20 cellular contexts compared by ENCODE assay signal in the genomic region with DNA sequence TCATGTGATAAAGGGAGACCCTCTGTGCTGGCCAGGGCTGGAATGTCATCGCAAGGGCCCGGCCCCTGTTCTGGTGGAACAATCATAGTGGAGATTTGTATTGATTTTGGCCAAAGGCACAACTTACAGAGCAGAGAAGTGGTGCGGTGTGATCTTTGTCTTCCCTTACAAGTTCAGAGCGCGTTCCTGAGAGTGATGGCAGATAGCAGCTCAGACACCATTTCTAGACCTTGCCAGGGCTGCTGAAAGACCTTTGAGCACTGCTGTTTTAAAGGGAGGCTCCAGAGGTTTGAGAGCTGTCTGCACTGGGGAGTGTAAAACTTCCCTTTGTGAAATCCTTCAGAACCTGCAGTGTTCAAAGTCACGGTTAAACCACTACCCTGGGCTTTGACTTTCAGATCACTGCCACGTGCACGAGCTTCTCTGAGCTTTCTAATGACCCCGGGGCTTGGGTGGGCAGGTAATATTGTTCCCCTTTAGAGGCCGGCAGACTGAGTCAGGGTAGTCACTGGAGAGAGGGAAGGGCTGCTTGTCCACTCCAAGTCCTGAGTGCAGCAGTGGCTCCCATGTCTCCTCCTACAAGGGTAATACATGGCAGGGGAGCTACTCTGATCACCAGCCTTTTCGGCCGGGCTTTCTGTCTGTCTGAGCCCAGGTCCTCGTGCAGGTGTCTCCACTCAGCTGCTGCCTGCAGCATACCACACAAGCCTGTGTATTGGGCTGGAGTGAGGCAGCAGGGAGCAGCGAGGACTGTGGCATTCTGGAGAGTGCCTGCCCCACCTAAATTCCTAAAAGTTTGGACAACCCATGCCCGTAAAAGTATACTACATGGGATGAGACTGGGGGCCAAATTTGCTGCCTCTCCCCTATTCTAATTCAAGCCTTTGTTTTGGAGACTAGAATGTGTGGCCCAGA.
DNase-seq lines count a peak whose midpoint lies in the region; ATAC-seq, FAIRE-seq and TF ChIP-seq lines count a peak whose summit lies in the region.
"Had no signal": no experiment of that assay in that cellular context is flagged by ENCODE, and none has a peak within 500 bp of the region (broad histone marks: within the 10 kb centered on the region; RNA-seq: fewer than 3 reads in every experiment).

No MANE protein-coding gene starts in this region.

- H3K27me3 Mint-ChIP-seq in CD14-positive monocyte (ENCODE audit: low read depth in 3 of 3): peaks cover 0 to 3% (median 0%) of the 10 kb centered on the region in 3 donors
- H3K27me3 Mint-ChIP-seq in naive thymus-derived CD8-positive, alpha-beta T cell: no peaks in the 10 kb centered on the region

- H3K36me3 Mint-ChIP-seq in CD14-positive monocyte: peaks cover 36 to 48% of the 10 kb centered on the region in 2 donors
- no peaks in the 10 kb centered on the region for H3K36me3 Mint-ChIP-seq in naive thymus-derived CD8-positive, alpha-beta T cell

- POLR2A ChIA-PET in K562 (lab: Yijun Ruan, JAX): interaction anchor here (0.7 to 3.5 kb wide), 5 partner anchors 9 to 839 kb away, joined by 3 to 19 read pairs (median 4); no protein-coding TSS in a partner anchor
- POLR2A ChIA-PET in naive thymus-derived CD8-positive, alpha-beta T cell (lab: Charles Lee): no interaction called here

- intact Hi-C loops in CD14-positive monocyte (cut with micrococcal nuclease) (no loop called here), K562 (cut with micrococcal nuclease) (loop anchor here (1.0 to 2.0 kb wide), 3 partner anchors 19 to 63 kb away; no protein-coding TSS in a partner anchor), thyroid gland (cut with DNase I) (loop anchor here (10.0 kb wide), 1 partner anchor 57 kb away; no protein-coding TSS in a partner anchor)

- no peaks in the 10 kb centered on the region for H3K9me2 ChIP-seq in MM.1S (replicated peaks; ENCODE audit: insufficient read depth, low read length)

- DNase-seq in CD14-positive monocyte (ENCODE audit: low spot score): no peak
- DNase-seq in K562 (ENCODE audit: extremely low read depth in 1 of 4, low spot score in 3 of 4): no peak
- DNase-seq in naive thymus-derived CD8-positive, alpha-beta T cell: no peak
- no peak for DNase-seq in MM.1S
- no peak for DNase-seq in middle frontal gyrus (ENCODE audit: extremely low spot score, low spot score)
- no peak for DNase-seq in thyroid gland
- DNase-seq in SW 1271 (lab: John Stamatoyannopoulos, UW): no peak
- DNase-seq: activated CD8-positive, alpha-beta memory T cell treated with anti-CD3 and anti-CD28 coated beads for 24 hours; activated effector memory CD4-positive, alpha-beta T cell treated with anti-CD3 and anti-CD28 coated beads, Interleukin-2, amount 50 U/mL, for 16 hours; aorta; dermis blood vessel endothelial cell; esophagus squamous epithelium; NCI-H345; sigmoid colon had no signal

- in situ Hi-C loops in K562 (cut with MboI): no loop called here

- H3K4me3 ChIP-seq in HUES6 (ENCODE audit: low read depth, low read length) (no peak overlapping the region), K562 (no peak overlapping the region), MM.1S (ENCODE audit: low read length) (no peak overlapping the region), thyroid gland (replicated peaks in 1 of 3) (no peak overlapping the region)
- H3K4me3 ChIP-seq: esophagus squamous epithelium, hepatocyte, sigmoid colon had no signal

- H3K4me2 ChIP-seq in K562 (ENCODE audit: insufficient read depth, low read length) (no peak overlapping the region), MM.1S (ENCODE audit: low read depth, low read length) (no peak overlapping the region)
- H3K4me2 ChIP-seq: hepatocyte had no signal

- H3K4me3 Mint-ChIP-seq in CD14-positive monocyte: peak overlapping the region in 1 of 2 donors; percentile 35
- no peak overlapping the region for H3K4me3 Mint-ChIP-seq in naive thymus-derived CD8-positive, alpha-beta T cell
- H3K4me3 Mint-ChIP-seq: stimulated activated effector memory CD8-positive, alpha-beta T cell treated with anti-CD3 and anti-CD28 coated beads, Interleukin-12 subunit alpha, Interleukin-12 subunit beta, amount 100 ng/mL, for 72 hours had no signal

- H3K27ac Mint-ChIP-seq in CD14-positive monocyte: peak overlapping the region in 5 of 7 donors; percentile 11 to 56 (median 46)
- peak overlapping the region in 9 of 10 donors; percentile 36 to 85 (median 66) for H3K27ac Mint-ChIP-seq in naive thymus-derived CD8-positive, alpha-beta T cell

- H3K4me1 ChIP-seq in HUES6 (ENCODE audit: control insufficient read depth, insufficient read depth, low read length) (peaks cover 84% of the 10 kb centered on the region), K562 (replicated peaks in 1 of 2; ENCODE audit: control insufficient read depth in 2 of 2, insufficient read depth in 2 of 2, low read length in 2 of 2) (peaks cover 80 to 91% of the 10 kb centered on the region in 2 experiments), MM.1S (ENCODE audit: low read length) (peaks cover 9% of the 10 kb centered on the region), thyroid gland (peaks cover 31 to 50% of the 10 kb centered on the region in 2 donors)

- peaks cover 2% of the 10 kb centered on the region for H3K9me1 ChIP-seq in K562 (ENCODE audit: control insufficient read depth, insufficient read depth, low read length)

- no peaks in the 10 kb centered on the region for H3K27me3 ChIP-seq in HUES6 (ENCODE audit: control insufficient read depth, insufficient read depth, low read length)
- H3K27me3 ChIP-seq in K562 (ENCODE audit: control insufficient read depth in 2 of 2, insufficient read depth in 2 of 2, low read length in 2 of 2): no peaks in the 10 kb centered on the region
- H3K27me3 ChIP-seq in MM.1S (replicated peaks; ENCODE audit: insufficient read depth, low read length): no peaks in the 10 kb centered on the region
- no peaks in the 10 kb centered on the region for H3K27me3 ChIP-seq in thyroid gland
- H3K27me3 ChIP-seq: esophagus squamous epithelium, hepatocyte, neutrophil, sigmoid colon had no signal

- CTCF ChIA-PET in K562 (lab: Yijun Ruan, JAX; ENCODE audit: low intra/inter-chr PET ratio): no interaction called here

- H3K9me3 Mint-ChIP-seq in CD14-positive monocyte: peaks cover 0 to 3% (median 0%) of the 10 kb centered on the region in 7 donors
- H3K9me3 Mint-ChIP-seq in naive thymus-derived CD8-positive, alpha-beta T cell: no peaks in the 10 kb centered on the region
- H3K9me3 Mint-ChIP-seq: stimulated activated effector memory CD8-positive, alpha-beta T cell treated with anti-CD3 and anti-CD28 coated beads, Interleukin-12 subunit alpha, Interleukin-12 subunit beta, amount 100 ng/mL, for 72 hours had no signal

- TF ChIP-seq EP300 in K562 (IDR thresholded peaks at IDR 0.05; ENCODE audit: low read length): no peak

- H3K4me1 Mint-ChIP-seq in CD14-positive monocyte: peaks cover 83% of the 10 kb centered on the region
- H3K4me1 Mint-ChIP-seq in naive thymus-derived CD8-positive, alpha-beta T cell: peaks cover 29 to 74% (median 59%) of the 10 kb centered on the region in 4 donors

- H4K20me1 ChIP-seq in K562 (replicated peaks; ENCODE audit: control insufficient read depth, insufficient read depth, low read length) (no peaks in the 10 kb centered on the region; the same call in none of the 2 replicates), MM.1S (ENCODE audit: insufficient read depth, low read length) (no peaks in the 10 kb centered on the region)

- TF ChIP-seq POLR2A in K562 (conservative IDR thresholded peaks at IDR 0.05) (no peak), thyroid gland (IDR thresholded peaks at IDR 0.05) (no peak)

- H3K36me3 ChIP-seq in HUES6 (ENCODE audit: control insufficient read depth, insufficient read depth, low read length): no peaks in the 10 kb centered on the region
- peaks cover 25% of the 10 kb centered on the region; the same call in 2 of the 3 replicates for H3K36me3 ChIP-seq in K562 (ENCODE audit: control insufficient read depth, insufficient read depth, low read length)
- H3K36me3 ChIP-seq in MM.1S (replicated peaks; ENCODE audit: insufficient read depth, low read length): no peaks in the 10 kb centered on the region
- H3K36me3 ChIP-seq in thyroid gland: peaks cover 6 to 9% of the 10 kb centered on the region in 2 donors
- H3K36me3 ChIP-seq: neutrophil had no signal

- no peak for FAIRE-seq in K562 (lab: Jason Lieb, UNC)
- FAIRE-seq: urothelium cell line had no signal

- H3K27ac ChIP-seq in HUES6 (ENCODE audit: low read depth, low read length) (no peak overlapping the region), K562 (ENCODE audit: extremely low read depth, low read depth, low read length) (peak overlapping the region; percentile 19; the same call in 2 of the 3 replicates), MM.1S (ENCODE audit: low read length) (no peak overlapping the region), thyroid gland (no peak overlapping the region)
- H3K27ac ChIP-seq: hepatocyte, neutrophil had no signal

- H3K79me2 ChIP-seq in K562 (ENCODE audit: control insufficient read depth, insufficient read depth, low read length) (peaks cover 32% of the 10 kb centered on the region), MM.1S (ENCODE audit: low read length) (no peaks in the 10 kb centered on the region)

- H3F3A ChIP-seq in MM.1S (ENCODE audit: insufficient read depth, low read length): no peaks in the 10 kb centered on the region

- H3K9me3 ChIP-seq in HUES6 (ENCODE audit: control insufficient read depth, insufficient read depth, low read depth, low read length) (no peaks in the 10 kb centered on the region), K562 (replicated peaks; ENCODE audit: control insufficient read depth, insufficient read depth, low read depth, low read length) (no peaks in the 10 kb centered on the region), MM.1S (replicated peaks; ENCODE audit: insufficient read depth, low read length) (no peaks in the 10 kb centered on the region), thyroid gland (no peaks in the 10 kb centered on the region)
- H3K9me3 ChIP-seq: esophagus squamous epithelium, neutrophil, sigmoid colon had no signal

- no peak for ATAC-seq in K562
- no peak for ATAC-seq in naive thymus-derived CD8-positive, alpha-beta T cell
- ATAC-seq: left lobe of liver; stimulated activated effector memory CD8-positive, alpha-beta T cell treated with anti-CD3 and anti-CD28 coated beads, Interleukin-12 subunit alpha, Interleukin-12 subunit beta, amount 100 ng/mL, for 72 hours had no signal

- H3K9ac ChIP-seq in HUES6 (ENCODE audit: low read length): peak overlapping the region; percentile 28
- peak overlapping the region in 1 of 2 experiments; percentile 87; a peak in 3 of 4 replicates for H3K9ac ChIP-seq in K562 (ENCODE audit: insufficient read depth in 1 of 2, low read depth in 2 of 2, low read length in 2 of 2)
- no peak overlapping the region for H3K9ac ChIP-seq in MM.1S (ENCODE audit: low read length)

- no peak for TF ChIP-seq RAD21 in K562 (CRISPR knock-in tag; conservative IDR thresholded peaks at IDR 0.05 in 1 of 2, IDR thresholded peaks at IDR 0.05 in 1 of 2)

- BruUV-seq in K562 (replicated peaks; lab: Mats Ljungman, UMichigan): no TSS peak

- H2AFZ ChIP-seq in K562 (ENCODE audit: low read depth, low read length) (no peak overlapping the region), MM.1S (ENCODE audit: low read length) (no peak overlapping the region)
- H2AFZ ChIP-seq: hepatocyte had no signal

- WGBS in K562 (ENCODE audit: insufficient coverage, low coverage, missing lambda C conversion rate): 71% methylated on average over 15 of the region's 15 CpGs
- 80 to 89% methylated on average over 9 to 15 of the region's 15 CpGs for WGBS in thyroid gland, 2 donors

- no peak for TF ChIP-seq CTCF in CD14-positive monocyte (IDR thresholded peaks at IDR 0.05)
- TF ChIP-seq CTCF in K562 (IDR thresholded peaks at IDR 0.05 in 2 of 3, conservative IDR thresholded peaks at IDR 0.05 in 1 of 3; ENCODE audit: insufficient read depth in 2 of 3, low read depth in 1 of 3, low read length in 3 of 3): no peak
- no peak for TF ChIP-seq CTCF in MM.1S (IDR thresholded peaks at IDR 0.05; ENCODE audit: low read length)
- no peak for TF ChIP-seq CTCF in thyroid gland (IDR thresholded peaks at IDR 0.05)

Comparison
In these comparisons a context has a peak if more than half of its experiments do, and no peak if none do; other contexts are left out.
1. intact Hi-C loops: an anchor here in K562 (1.0 to 2.0 kb wide) and thyroid gland (10.0 kb wide); none called in CD14-positive monocyte.